Comparison of ENCODE assay signal across 9 cellular contexts in the genomic region with DNA sequence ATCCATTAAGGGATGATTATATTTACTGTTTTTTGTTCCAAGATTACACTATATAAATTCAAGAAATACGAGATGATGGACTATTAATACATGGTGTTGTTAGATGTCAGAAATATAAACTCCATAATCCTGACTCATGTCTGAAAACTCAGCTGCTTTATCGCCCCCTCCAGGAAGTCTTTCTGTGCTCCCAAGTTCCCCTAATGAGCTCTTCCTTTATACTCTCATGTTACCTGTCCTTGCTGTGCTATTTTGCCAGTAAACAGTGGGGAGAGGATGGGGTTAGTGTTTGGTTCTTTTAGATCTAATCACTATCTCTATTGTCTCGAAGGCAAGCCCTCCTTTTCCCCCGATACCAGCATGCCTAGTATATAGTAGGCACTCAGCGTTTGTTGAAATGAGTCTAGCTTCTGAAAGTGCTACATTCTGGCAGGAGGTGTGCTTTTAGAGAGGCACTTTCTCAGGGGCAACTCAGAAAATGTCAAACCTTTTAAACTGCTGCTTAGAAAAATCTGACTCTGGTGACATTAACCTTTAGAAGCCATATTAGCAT. TPM values are rescaled to one million over a fixed set of nuclear protein-coding genes. Genes with fewer than 3 reads are reported as not detected.
DNase-seq lines count a peak whose midpoint lies in the region; ATAC-seq and TF ChIP-seq lines count a peak whose summit lies in the region.
"Had no signal": no experiment of that assay in that cellular context is flagged by ENCODE, and none has a peak within 500 bp of the region (broad histone marks: within the 10 kb centered on the region; RNA-seq: fewer than 3 reads in every experiment).

No MANE protein-coding gene starts in this region.

- H3K4me1 ChIP-seq in OCI-LY3 (ENCODE audit: low read length) (no peaks in the 10 kb centered on the region), foreskin keratinocyte (no peaks in the 10 kb centered on the region), sigmoid colon (no peaks in the 10 kb centered on the region)

- H3K4me2 ChIP-seq in OCI-LY3 (ENCODE audit: low read length): no peak overlapping the region

- no peak overlapping the region for H3K27ac ChIP-seq in OCI-LY3 (ENCODE audit: low read length)
- H3K27ac ChIP-seq in foreskin keratinocyte: no peak overlapping the region
- no peak overlapping the region for H3K27ac ChIP-seq in sigmoid colon

- intact Hi-C loops in sigmoid colon (cut with DNase I): no loop called here

- H4K20me1 ChIP-seq in OCI-LY3 (ENCODE audit: insufficient read depth, low read length): no peaks in the 10 kb centered on the region

- DNase-seq in AG10803 (ENCODE audit: low read depth) (no peak), foreskin keratinocyte (peak in 1 of 2 donors; percentile 29), HuH-7 (ENCODE audit: low spot score) (no peak), sigmoid colon (no peak), retina (no peak)
- no peak for DNase-seq in activated T-cell treated with anti-CD3 and anti-CD28 coated beads, Interleukin-2, amount 50 U/mL, for 48 hours
- DNase-seq: NCI-H1694 treated with DMSO at 0.1 percent for 48 hours had no signal

- no peak for TF ChIP-seq EP300 in sigmoid colon (IDR thresholded peaks at IDR 0.05)

- no peak overlapping the region for H3K9ac ChIP-seq in OCI-LY3 (ENCODE audit: low read length)

- H3K4me3 ChIP-seq in AG10803 (ENCODE audit: low read length) (no peak overlapping the region), OCI-LY3 (ENCODE audit: low read length) (no peak overlapping the region), sigmoid colon (no peak overlapping the region)

- WGBS in sigmoid colon, 2 donors: 66 to 81% methylated on average over 5 of the region's 5 CpGs

- ATAC-seq in GM18502 (IDR thresholded peaks at IDR 0.05; ENCODE audit: poor library complexity, unreplicated experiment) (peak; percentile 64), foreskin keratinocyte (peak; percentile 73)

- no peak overlapping the region for H2AFZ ChIP-seq in OCI-LY3 (ENCODE audit: low read depth, low read length)

- TF ChIP-seq POLR2A in sigmoid colon (IDR thresholded peaks at IDR 0.05): no peak

- no peaks in the 10 kb centered on the region for H3K9me3 ChIP-seq in OCI-LY3 (ENCODE audit: insufficient read depth, low read length)
- no peaks in the 10 kb centered on the region for H3K9me3 ChIP-seq in sigmoid colon

- H3K36me3 ChIP-seq in OCI-LY3 (replicated peaks; ENCODE audit: low read depth, low read length) (no peaks in the 10 kb centered on the region), sigmoid colon (no peaks in the 10 kb centered on the region)

- H3K79me2 ChIP-seq in OCI-LY3 (ENCODE audit: low read length): no peaks in the 10 kb centered on the region

- TF ChIP-seq CTCF in AG10803 (conservative IDR thresholded peaks at IDR 0.05; ENCODE audit: low read length) (peak; percentile 48), OCI-LY3 (IDR thresholded peaks at IDR 0.05; ENCODE audit: low read depth, low read length) (peak; percentile 37), foreskin keratinocyte (conservative IDR thresholded peaks at IDR 0.05) (peak; percentile 61), sigmoid colon (IDR thresholded peaks at IDR 0.05) (no peak)

- H3K27me3 ChIP-seq in OCI-LY3 (ENCODE audit: low read depth, low read length): no peaks in the 10 kb centered on the region
- H3K27me3 ChIP-seq in foreskin keratinocyte: no peaks in the 10 kb centered on the region
- no peaks in the 10 kb centered on the region for H3K27me3 ChIP-seq in sigmoid colon

RNA-seq across cellular contexts. Expression of a gene that starts 21.4 kb away (rescaled TPM):
- total RNA-seq in foreskin keratinocyte (21.1 TPM in 2 replicates), sigmoid colon (10 to 100 TPM; 25.9 to 47.6 (median 34.2) TPM)
- polyA plus RNA-seq in foreskin keratinocyte (3.8 and 5.1 TPM in 2 replicates), sigmoid colon (1 to 10 TPM; 1.2 to 3.8 (median 1.8) TPM)

Comparison
In these comparisons a context has a peak if more than half of its experiments do, and no peak if none do; other contexts are left out.
1. CTCF ChIP-seq: peak in AG10803 (single experiment), OCI-LY3 (single experiment) and foreskin keratinocyte (single experiment); none in sigmoid colon (0 of 4).